In the genomic region with DNA sequence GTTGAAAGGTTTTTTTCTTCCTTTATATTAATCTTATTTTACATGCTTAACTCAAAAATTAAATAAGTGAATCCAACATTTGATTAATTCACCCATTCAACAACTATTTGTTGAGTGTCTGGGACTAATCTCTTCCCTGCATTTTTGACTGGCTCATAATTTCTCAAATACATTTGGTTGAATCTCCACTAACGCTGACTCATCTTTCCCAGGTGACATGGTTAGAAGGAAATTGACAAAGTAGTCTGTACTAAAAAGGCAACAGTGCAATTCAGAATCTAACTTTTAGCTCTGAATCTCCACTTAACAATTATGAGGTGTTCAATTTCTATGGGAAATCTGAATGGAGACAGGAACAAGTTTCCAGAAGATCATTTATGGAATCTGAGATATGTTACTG, we compare ENCODE assay signal across 20 cellular contexts.
"Had no signal": no experiment of that assay in that cellular context is flagged by ENCODE, and none has a peak within 500 bp of the region (broad histone marks: within the 10 kb centered on the region; RNA-seq: fewer than 3 reads in every experiment).

No MANE protein-coding gene starts in this region.

- DNase-seq: activated CD4-positive, alpha-beta T cell treated with anti-CD3 and anti-CD28 coated beads, Interleukin-2, amount 50 U/mL, for 4 hours; activated CD8-positive, alpha-beta memory T cell treated with anti-CD3 and anti-CD28 coated beads for 24 hours; activated CD8-positive, alpha-beta memory T cell treated with anti-CD3 and anti-CD28 coated beads, Interleukin-2, amount 50 U/mL, for 4 hours; activated naive CD4-positive, alpha-beta T cell; activated T-cell treated with anti-CD3 and anti-CD28 coated beads, Interleukin-2, amount 50 U/mL, for 24 hours; adrenal gland; dorsolateral prefrontal cortex; effector memory CD8-positive, alpha-beta T cell; esophagus squamous epithelium; gastrocnemius medialis; hippocampal formation; left ventricle myocardium inferior; naive thymus-derived CD8-positive, alpha-beta T cell; retina; stimulated activated CD4-positive, alpha-beta T cell treated with anti-CD3 and anti-CD28 coated beads, Interleukin-4, amount 100 ng/mL, for 4 hours; stimulated activated naive CD8-positive, alpha-beta T cell treated with anti-CD3 and anti-CD28 coated beads, Interleukin-15, Interleukin-2, amounts not matched to agents 100 U/mL and 50 U/mL, for 24 hours; T-helper 9 cell; thyroid gland; upper lobe of right lung had no signal

- H3K4me3 ChIP-seq: adrenal gland, breast epithelium, dorsolateral prefrontal cortex, esophagus squamous epithelium, gastrocnemius medialis, left ventricle myocardium inferior, thyroid gland, upper lobe of right lung had no signal
